8 cellular contexts compared by ENCODE assay signal in the genomic region with DNA sequence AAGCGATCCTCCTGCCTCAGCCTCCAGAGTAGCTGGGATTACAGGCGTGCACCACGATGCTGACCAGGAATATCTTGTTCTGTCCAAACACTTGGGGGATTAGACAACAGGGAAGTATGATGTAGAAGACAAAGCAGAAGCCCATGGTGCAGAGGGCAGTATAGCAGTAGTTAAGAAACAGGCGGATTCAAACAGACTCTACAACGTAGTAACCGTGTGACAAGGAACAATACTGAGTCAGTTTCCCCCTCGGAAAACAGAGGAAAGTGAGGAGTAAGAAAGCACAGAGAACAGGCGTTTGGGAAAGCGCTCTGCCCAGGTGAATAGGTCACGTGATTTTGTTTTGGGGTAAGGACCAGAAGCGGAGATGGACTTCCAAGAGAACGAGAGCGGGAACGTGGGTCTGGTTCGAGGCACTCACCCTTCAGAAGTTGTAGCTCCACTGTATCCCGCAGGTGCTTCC. TPM values are rescaled to one million over a fixed set of nuclear protein-coding genes. Genes with fewer than 3 reads are reported as not detected.
DNase-seq lines count a peak whose midpoint lies in the region; ATAC-seq and TF ChIP-seq lines count a peak whose summit lies in the region.

No MANE protein-coding gene starts in this region.

- no peak for ATAC-seq in stimulated activated naive CD8-positive, alpha-beta T cell treated with anti-CD3 and anti-CD28 coated beads, Interleukin-15, Interleukin-2, amounts not matched to agents 100 U/mL and 50 U/mL, for 24 hours

- H2AFZ ChIP-seq in KMS-11 (ENCODE audit: low read depth) (peak overlapping the region; percentile 82), neural progenitor cell (replicated peaks) (peak overlapping the region; percentile 99)

- DNase-seq in stimulated activated naive CD8-positive, alpha-beta T cell treated with anti-CD3 and anti-CD28 coated beads, Interleukin-15, Interleukin-2, amounts not matched to agents 100 U/mL and 50 U/mL, for 24 hours = no peak
- no peak for DNase-seq in neural progenitor cell (ENCODE audit: low spot score)
- no peak for DNase-seq in SK-N-DZ (ENCODE audit: low spot score)
- DNase-seq in NCI-H2227 treated with DMSO at 0.1 percent for 48 hours (lab: John Stamatoyannopoulos, UW) = no peak
- DNase-seq in LoVo (ENCODE audit: low spot score) = no peak

- no peak overlapping the region for H3K4me3 ChIP-seq in KMS-11 (IDR thresholded peaks at IDR 0.05; ENCODE audit: insufficient read depth, low read depth, low read length)
- peak overlapping the region; percentile 92 for H3K4me3 ChIP-seq in ectodermal cell (ENCODE audit: insufficient read depth, low read depth, low read length)
- peak overlapping the region; percentile 94 for H3K4me3 ChIP-seq in neural progenitor cell

- peak overlapping the region; percentile 93 for H3K4me3 Mint-ChIP-seq in stimulated activated naive CD8-positive, alpha-beta T cell treated with anti-CD3 and anti-CD28 coated beads, Interleukin-15, Interleukin-2, amounts not matched to agents 100 ng/mL and 50 ng/mL, for 24 hours
- H3K4me3 Mint-ChIP-seq in neural progenitor cell = peak overlapping the region; percentile 99

- H3K4me1 Mint-ChIP-seq in stimulated activated naive CD8-positive, alpha-beta T cell treated with anti-CD3 and anti-CD28 coated beads, Interleukin-15, Interleukin-2, amounts not matched to agents 100 ng/mL and 50 ng/mL, for 24 hours (ENCODE audit: low read depth) = peaks cover 24% of the 10 kb centered on the region
- peaks cover 13% of the 10 kb centered on the region for H3K4me1 Mint-ChIP-seq in neural progenitor cell

- H3K4me1 ChIP-seq in KMS-11 (ENCODE audit: low read depth, poor library complexity, severe bottlenecking) (peaks cover 16% of the 10 kb centered on the region), ectodermal cell (ENCODE audit: control insufficient read depth, insufficient read depth, low read length) (peaks cover 10% of the 10 kb centered on the region), neural progenitor cell (peaks cover 11% of the 10 kb centered on the region)

- H3K36me3 Mint-ChIP-seq in stimulated activated naive CD8-positive, alpha-beta T cell treated with anti-CD3 and anti-CD28 coated beads, Interleukin-15, Interleukin-2, amounts not matched to agents 100 ng/mL and 50 ng/mL, for 24 hours (ENCODE audit: low read depth) = peaks cover 18% of the 10 kb centered on the region
- H3K36me3 Mint-ChIP-seq in neural progenitor cell = peaks cover 2% of the 10 kb centered on the region

- no peaks in the 10 kb centered on the region for H3K9me3 Mint-ChIP-seq in stimulated activated naive CD8-positive, alpha-beta T cell treated with anti-CD3 and anti-CD28 coated beads, Interleukin-15, Interleukin-2, amounts not matched to agents 100 ng/mL and 50 ng/mL, for 24 hours
- H3K9me3 Mint-ChIP-seq in neural progenitor cell = no peaks in the 10 kb centered on the region

- H3K9ac ChIP-seq in KMS-11 (peak overlapping the region; percentile 74; the same call in 1 of the 2 replicates), neural progenitor cell (peak overlapping the region; percentile 52)

- H4K20me1 ChIP-seq in KMS-11 (ENCODE audit: insufficient read depth) = no peaks in the 10 kb centered on the region
- no peaks in the 10 kb centered on the region for H4K20me1 ChIP-seq in neural progenitor cell (ENCODE audit: low read depth)

- 3% methylated on average over 16 of the region's 16 CpGs for WGBS in ectodermal cell, 2 experiments

- H3K27ac Mint-ChIP-seq in stimulated activated naive CD8-positive, alpha-beta T cell treated with anti-CD3 and anti-CD28 coated beads, Interleukin-15, Interleukin-2, amounts not matched to agents 100 ng/mL and 50 ng/mL, for 24 hours = peak overlapping the region; percentile 98
- H3K27ac Mint-ChIP-seq in neural progenitor cell = peak overlapping the region; percentile 14

- TF ChIP-seq CTCF in KMS-11 (conservative IDR thresholded peaks at IDR 0.05; ENCODE audit: low read depth, low read length) = no peak
- no peak for TF ChIP-seq CTCF in neural progenitor cell (IDR thresholded peaks at IDR 0.05)

- H3K27me3 Mint-ChIP-seq in stimulated activated naive CD8-positive, alpha-beta T cell treated with anti-CD3 and anti-CD28 coated beads, Interleukin-15, Interleukin-2, amounts not matched to agents 100 ng/mL and 50 ng/mL, for 24 hours = no peaks in the 10 kb centered on the region
- H3K27me3 Mint-ChIP-seq in neural progenitor cell (ENCODE audit: insufficient read depth, low read depth) = peaks cover 4% of the 10 kb centered on the region

- H3K27me3 ChIP-seq in KMS-11 (ENCODE audit: insufficient read depth, low read depth) (no peaks in the 10 kb centered on the region), ectodermal cell (ENCODE audit: control insufficient read depth, insufficient read depth, low read length, poor library complexity, severe bottlenecking) (no peaks in the 10 kb centered on the region), neural progenitor cell (no peaks in the 10 kb centered on the region)

- H3K4me2 ChIP-seq in KMS-11 = peak overlapping the region; percentile 61
- peak overlapping the region; percentile 97 for H3K4me2 ChIP-seq in neural progenitor cell

- H3K36me3 ChIP-seq in KMS-11 (ENCODE audit: insufficient read depth) = no peaks in the 10 kb centered on the region
- peaks cover 14% of the 10 kb centered on the region for H3K36me3 ChIP-seq in ectodermal cell (ENCODE audit: control insufficient read depth, insufficient read depth, low read length)
- H3K36me3 ChIP-seq in neural progenitor cell = no peaks in the 10 kb centered on the region

- H3K9me3 ChIP-seq in ectodermal cell (ENCODE audit: control insufficient read depth, low read length) = no peaks in the 10 kb centered on the region
- H3K9me3 ChIP-seq in neural progenitor cell (ENCODE audit: low read depth) = no peaks in the 10 kb centered on the region

- H3K27ac ChIP-seq in KMS-11 (peak overlapping the region; percentile 73; the same call in 1 of the 2 replicates), ectodermal cell (ENCODE audit: insufficient read depth, low read depth, low read length, poor library complexity, severe bottlenecking) (no peak overlapping the region), neural progenitor cell (no peak overlapping the region)

- H3K79me2 ChIP-seq in KMS-11 (ENCODE audit: insufficient read depth, low read depth) (peaks cover 29% of the 10 kb centered on the region), neural progenitor cell (ENCODE audit: low read depth) (peaks cover 38% of the 10 kb centered on the region)

- no peaks in the 10 kb centered on the region for H3F3A ChIP-seq in neural progenitor cell (ENCODE audit: low read depth)

RNA-seq across cellular contexts. Expression of a gene that starts 0.3 kb away (rescaled TPM):
- 36.3 TPM for polyA plus RNA-seq in ectodermal cell (2013, experiment 1 of 4)
- 35.5 TPM for polyA plus RNA-seq in ectodermal cell (2013, experiment 2 of 4)
- polyA plus RNA-seq in ectodermal cell (2013, experiment 3 of 4) = 26.4 TPM
- 29.1 TPM for polyA plus RNA-seq in ectodermal cell (2013, experiment 4 of 4)
- 8.3 and 9.2 TPM in 2 replicates for total RNA-seq in neural progenitor cell (ENCODE audit: low replicate concordance)
- 22.3 and 25.6 TPM in 2 replicates for polyA plus RNA-seq in SK-N-DZ (2014; cell fraction: cytosol; rRNA removed)
- polyA plus RNA-seq in SK-N-DZ (2014; cell fraction: nucleus; rRNA removed) = 11.9 and 20.5 TPM in 2 replicates

RNA-seq across cellular contexts. Expression of a gene that starts 0.7 kb away (rescaled TPM):
- polyA plus RNA-seq in ectodermal cell (2013, experiment 1 of 4) = 47.7 TPM
- 44.8 TPM for polyA plus RNA-seq in ectodermal cell (2013, experiment 2 of 4)
- 35.7 TPM for polyA plus RNA-seq in ectodermal cell (2013, experiment 3 of 4)
- polyA plus RNA-seq in ectodermal cell (2013, experiment 4 of 4) = 37.1 TPM
- 16.8 and 39.0 TPM in 2 replicates for total RNA-seq in neural progenitor cell (ENCODE audit: low replicate concordance)
- polyA plus RNA-seq in SK-N-DZ (2014; cell fraction: cytosol; rRNA removed) = 44.3 and 60.6 TPM in 2 replicates
- 95.7 and 104 TPM in 2 replicates for polyA plus RNA-seq in SK-N-DZ (2014; cell fraction: nucleus; rRNA removed)

RNA-seq across cellular contexts. Expression of a gene that starts 18.4 kb away (rescaled TPM):
- polyA plus RNA-seq in ectodermal cell (2013, experiment 1 of 4) = 25.2 TPM
- 26.7 TPM for polyA plus RNA-seq in ectodermal cell (2013, experiment 2 of 4)
- 20.4 TPM for polyA plus RNA-seq in ectodermal cell (2013, experiment 3 of 4)
- polyA plus RNA-seq in ectodermal cell (2013, experiment 4 of 4) = 22.0 TPM
- 4.4 and 8.6 TPM in 2 replicates for total RNA-seq in neural progenitor cell (ENCODE audit: low replicate concordance)
- 25.5 and 27.0 TPM in 2 replicates for polyA plus RNA-seq in SK-N-DZ (2014; cell fraction: cytosol; rRNA removed)
- polyA plus RNA-seq in SK-N-DZ (2014; cell fraction: nucleus; rRNA removed) = 18.5 and 20.6 TPM in 2 replicates

RNA-seq across cellular contexts. Expression of a gene that starts 45.8 kb away (rescaled TPM):
- 29.9 TPM for polyA plus RNA-seq in ectodermal cell (2013, experiment 1 of 4)
- 26.4 TPM for polyA plus RNA-seq in ectodermal cell (2013, experiment 2 of 4)
- 22.7 TPM for polyA plus RNA-seq in ectodermal cell (2013, experiment 3 of 4)
- 31.2 TPM for polyA plus RNA-seq in ectodermal cell (2013, experiment 4 of 4)
- 15.0 and 21.5 TPM in 2 replicates for total RNA-seq in neural progenitor cell (ENCODE audit: low replicate concordance)
- polyA plus RNA-seq in SK-N-DZ (2014; cell fraction: cytosol; rRNA removed) = 34.5 and 36.4 TPM in 2 replicates
- polyA plus RNA-seq in SK-N-DZ (2014; cell fraction: nucleus; rRNA removed) = 10.9 and 28.7 TPM in 2 replicates

RNA-seq across cellular contexts. Expression of a gene that starts 46.1 kb away (rescaled TPM):
- 49.5 TPM for polyA plus RNA-seq in ectodermal cell (2013, experiment 1 of 4)
- 48.8 TPM for polyA plus RNA-seq in ectodermal cell (2013, experiment 2 of 4)
- 37.3 TPM for polyA plus RNA-seq in ectodermal cell (2013, experiment 3 of 4)
- polyA plus RNA-seq in ectodermal cell (2013, experiment 4 of 4) = 45.8 TPM
- total RNA-seq in neural progenitor cell (ENCODE audit: low replicate concordance) = 25.2 and 37.5 TPM in 2 replicates
- polyA plus RNA-seq in SK-N-DZ (2014; cell fraction: cytosol; rRNA removed) = 45.8 and 68.5 TPM in 2 replicates
- polyA plus RNA-seq in SK-N-DZ (2014; cell fraction: nucleus; rRNA removed) = 38.2 and 44.9 TPM in 2 replicates
